Comparison of ENCODE assay signal across 8 cellular contexts in genomic region chr13:113816925-113817859, GRCh38. TPM values are rescaled to one million over a fixed set of nuclear protein-coding genes. Genes with fewer than 3 reads are reported as not detected.
DNase-seq lines count a peak whose midpoint lies in the region; ATAC-seq, FAIRE-seq and TF ChIP-seq lines count a peak whose summit lies in the region.

No MANE protein-coding gene starts in this region.

- H3K9me3 ChIP-seq in pancreas (no peaks in the 10 kb centered on the region), tibial artery (no peaks in the 10 kb centered on the region)

- H3K36me3 ChIP-seq in pancreas (peaks cover 0 to 5% (median 0%) of the 10 kb centered on the region in 3 donors), tibial artery (peaks cover 3 to 6% (median 4%) of the 10 kb centered on the region in 3 donors)

- DNase-seq in NCI-H82 (lab: John Stamatoyannopoulos, UW), result peak; percentile 80
- no peak for DNase-seq in NCI-H82 treated with DMSO at 0.1 percent for 48 hours (lab: John Stamatoyannopoulos, UW; ENCODE audit: unreplicated experiment)
- DNase-seq in Kasumi-1 (lab: John Stamatoyannopoulos, UW), result peak; percentile 28 to 32
- DNase-seq in SHP77 (lab: John Stamatoyannopoulos, UW), result peak; percentile 82 to 84
- DNase-seq in activated naive CD4-positive, alpha-beta T cell (lab: John Stamatoyannopoulos, UW), result peak; percentile 44 to 85 (median 69)
- peak; percentile 80 for DNase-seq in germinal center (ENCODE audit: low spot score)
- peak; percentile 86 to 96 (median 92) for DNase-seq in pancreas
- peak; percentile 95 to 98 for DNase-seq in tibial artery

- peak overlapping the region in 1 of 4 donors; percentile 5 for H3K27ac ChIP-seq in pancreas
- H3K27ac ChIP-seq in tibial artery, result peak overlapping the region; percentile 83 to 90

- H3K4me1 ChIP-seq in pancreas (peaks cover 0 to 5% (median 4%) of the 10 kb centered on the region in 3 donors), tibial artery (peaks cover 0 to 74% (median 50%) of the 10 kb centered on the region in 4 donors)

- no peak overlapping the region for H3K4me3 ChIP-seq in pancreas
- peak overlapping the region in 1 of 2 donors; percentile 17 for H3K4me3 ChIP-seq in tibial artery

- WGBS in pancreas, 2 donors, result 12 to 15% methylated on average over 24 to 25 of the region's 25 CpGs

- H3K27me3 ChIP-seq in pancreas, result no peaks in the 10 kb centered on the region
- no peaks in the 10 kb centered on the region for H3K27me3 ChIP-seq in tibial artery

- FAIRE-seq in pancreas (lab: Jason Lieb, UNC), result no peak

- peak; percentile 71 to 80 (median 78) for ATAC-seq in pancreas

- intact Hi-C loops in pancreas (cut with DNase I), result loop anchor here in 2 of 3 donors (5.0 to 10.0 kb wide), 2 partner anchors 128 to 130 kb away; no protein-coding TSS in a partner anchor
- intact Hi-C loops in tibial artery (cut with DNase I; ENCODE audit: low total_unique reads), result loop anchor here (2.0 to 5.0 kb wide), 2 partner anchors 45 to 130 kb away; partner anchors contain the start of gene GAS6

- TF ChIP-seq CTCF in pancreas (IDR thresholded peaks at IDR 0.05) (peak; percentile 65 to 85 (median 74)), tibial artery (IDR thresholded peaks at IDR 0.05) (peak; percentile 85 to 91)

RNA-seq across cellular contexts. Expression of gene GAS6, which starts 46.7 kb away (rescaled TPM):
- 10 to 100 TPM; 24.3 to 68.8 (median 38.6) TPM for total RNA-seq in pancreas
- polyA plus RNA-seq in pancreas, result 100 to 1,000 TPM in 1 of 2 donors, 10 to 100 TPM in 1; 98.0 to 124 TPM

RNA-seq across cellular contexts. Expression of gene TMEM255B, which starts 58.2 kb away (rescaled TPM):
- total RNA-seq in pancreas, result 1 to 10 TPM; 1.8 to 8.1 (median 3.5) TPM
- polyA plus RNA-seq in pancreas, result 10 to 100 TPM; 13.6 to 17.9 TPM
